Comparison of ENCODE assay signal across 10 cellular contexts in the genomic region with DNA sequence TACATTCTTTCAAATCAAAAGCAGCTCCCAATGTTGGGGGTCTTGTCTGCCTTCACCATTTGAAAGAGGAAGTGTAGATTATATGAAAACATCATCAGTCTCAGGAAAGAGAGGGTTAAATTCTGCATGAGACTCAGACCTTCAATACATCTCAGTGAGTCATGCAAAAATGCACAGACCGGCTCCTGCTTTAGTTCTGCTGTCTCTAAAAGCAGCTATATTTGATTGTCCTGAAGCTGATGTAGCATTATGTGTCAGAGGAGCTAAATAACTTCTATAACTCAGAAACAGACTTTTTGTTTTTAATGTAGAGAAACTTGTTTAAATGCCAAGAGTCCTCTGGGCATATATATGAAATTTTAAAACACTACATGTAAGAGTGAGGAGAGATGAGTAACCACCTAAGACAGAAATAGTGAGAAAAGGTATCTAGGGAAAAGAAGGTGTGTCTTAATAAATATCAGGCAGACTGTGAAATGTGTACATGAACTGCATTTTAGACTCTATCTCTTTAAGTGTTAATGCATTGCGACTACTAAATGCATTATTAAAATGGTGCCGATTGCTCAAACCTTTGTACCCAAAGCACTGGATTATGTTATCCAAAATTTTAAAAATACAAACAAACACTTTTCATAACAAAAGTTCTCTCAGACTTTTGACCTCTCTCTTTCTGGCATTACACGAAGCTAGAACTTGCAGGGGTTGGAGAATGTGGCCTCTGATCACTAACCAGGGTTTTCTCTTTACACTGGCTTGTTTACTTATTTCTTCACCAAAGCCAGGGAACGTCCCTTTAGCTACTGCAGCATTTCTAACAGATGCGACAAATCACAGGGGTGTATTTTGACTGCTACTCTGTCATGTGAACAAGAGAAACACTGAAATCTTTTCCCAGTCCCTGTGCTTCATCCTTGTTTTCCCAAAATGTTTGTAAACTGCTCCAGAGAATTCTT.
DNase-seq lines count a peak whose midpoint lies in the region; ATAC-seq and TF ChIP-seq lines count a peak whose summit lies in the region.
"Had no signal": no experiment of that assay in that cellular context is flagged by ENCODE, and none has a peak within 500 bp of the region (broad histone marks: within the 10 kb centered on the region; RNA-seq: fewer than 3 reads in every experiment).

No MANE protein-coding gene starts in this region.

- no peak for ATAC-seq in GM21515 (IDR thresholded peaks at IDR 0.05; ENCODE audit: unreplicated experiment)
- no peak for ATAC-seq in natural killer cell

- TF ChIP-seq POLR2A in Peyer's patch (IDR thresholded peaks at IDR 0.05), result no peak

- no peaks in the 10 kb centered on the region for H3K79me1 ChIP-seq in H9 (ENCODE audit: insufficient read depth, low read depth, low read length, poor library complexity, severe bottlenecking)

- no peaks in the 10 kb centered on the region for H3K27me3 ChIP-seq in H9 (ENCODE audit: insufficient read depth, low read length)
- H3K27me3 ChIP-seq in OCI-LY1 (ENCODE audit: insufficient read depth, low read length), result no peaks in the 10 kb centered on the region
- H3K27me3 ChIP-seq in osteoblast (ENCODE audit: insufficient read depth, low read length), result no peaks in the 10 kb centered on the region
- H3K27me3 ChIP-seq in Peyer's patch, result no peaks in the 10 kb centered on the region

- H3K9me3 ChIP-seq in H9 (ENCODE audit: control insufficient read depth, low read depth, low read length) (no peaks in the 10 kb centered on the region), OCI-LY1 (ENCODE audit: low read length) (no peaks in the 10 kb centered on the region), osteoblast (ENCODE audit: low read depth, low read length) (no peaks in the 10 kb centered on the region), Peyer's patch (no peaks in the 10 kb centered on the region)

- H3K27ac ChIP-seq in H9 (ENCODE audit: insufficient read length, low read depth, low read length) (peak overlapping the region; percentile 59), OCI-LY1 (ENCODE audit: low read depth, low read length, poor library complexity, severe bottlenecking) (peak overlapping the region; percentile 7), osteoblast (ENCODE audit: low read depth, low read length) (no peak overlapping the region), Peyer's patch (no peak overlapping the region)
- H3K27ac ChIP-seq: WERI-Rb-1 had no signal

- no peak overlapping the region for H3K23ac ChIP-seq in H9 (ENCODE audit: insufficient read length, low read depth, low read length)

- no peaks in the 10 kb centered on the region for H3F3A ChIP-seq in OCI-LY1 (ENCODE audit: insufficient read depth, low read length)

- H3K4me1 Mint-ChIP-seq in H9, result peaks cover 43 to 46% of the 10 kb centered on the region in 2 experiments
- peaks cover 0 to 5% of the 10 kb centered on the region in 2 donors for H3K4me1 Mint-ChIP-seq in natural killer cell

- no peak overlapping the region for H3K14ac ChIP-seq in H9 (ENCODE audit: insufficient read depth, low read length)

- no peak overlapping the region for H3K4ac ChIP-seq in H9 (ENCODE audit: low read depth, low read length)

- H4K20me1 ChIP-seq in H9 (ENCODE audit: control insufficient read depth, insufficient read depth, insufficient read length) (no peaks in the 10 kb centered on the region), OCI-LY1 (ENCODE audit: insufficient read depth, low read length) (no peaks in the 10 kb centered on the region), osteoblast (ENCODE audit: insufficient read depth, low read length) (no peaks in the 10 kb centered on the region)

- TF ChIP-seq CTCF in H9 (conservative IDR thresholded peaks at IDR 0.05), result no peak
- TF ChIP-seq CTCF in OCI-LY1 (IDR thresholded peaks at IDR 0.05; ENCODE audit: low read length), result no peak
- TF ChIP-seq CTCF in osteoblast (IDR thresholded peaks at IDR 0.05; ENCODE audit: extremely low read depth, low read depth, low read length), result no peak
- no peak for TF ChIP-seq CTCF in Peyer's patch (IDR thresholded peaks at IDR 0.05)
- TF ChIP-seq CTCF in natural killer cell (IDR thresholded peaks at IDR 0.05), result no peak

- no peak overlapping the region for H3K56ac ChIP-seq in H9 (ENCODE audit: insufficient read length, low read depth, low read length)

- peaks cover under 1 to 2% (median 1%) of the 10 kb centered on the region in 3 experiments; a peak in 4 of 7 replicates for H3K36me3 Mint-ChIP-seq in H9 (ENCODE audit: insufficient read depth in 1 of 3, low read depth in 3 of 3)
- no peaks in the 10 kb centered on the region for H3K36me3 Mint-ChIP-seq in natural killer cell

- no peak overlapping the region for H3K18ac ChIP-seq in H9 (ENCODE audit: insufficient read length, low read depth, low read length)

- H3K27ac Mint-ChIP-seq in H9 (peak overlapping the region; percentile 70 to 99 (median 81); a peak in 6 of 7 replicates), natural killer cell (no peak overlapping the region)

- intact Hi-C loops in natural killer cell (cut with micrococcal nuclease), result no loop called here

- no peak overlapping the region for H2BK120ac ChIP-seq in H9 (ENCODE audit: low read depth, low read length, poor library complexity, severe bottlenecking)

- H2BK12ac ChIP-seq in H9 (ENCODE audit: insufficient read length, low read depth, low read length), result no peak overlapping the region

- no peak overlapping the region for H3K4me3 ChIP-seq in OCI-LY1 (ENCODE audit: low read depth, low read length, poor library complexity, severe bottlenecking)
- H3K4me3 ChIP-seq in osteoblast (ENCODE audit: insufficient read depth, low read length), result no peak overlapping the region
- H3K4me3 ChIP-seq in Peyer's patch, result no peak overlapping the region

- no peaks in the 10 kb centered on the region for H3K9me2 ChIP-seq in OCI-LY1 (ENCODE audit: low read depth, low read length)

- no peak for DNase-seq in H9
- DNase-seq in fibroblast of gingiva (ENCODE audit: low read depth), result peak; percentile 56
- DNase-seq in osteoblast (ENCODE audit: insufficient read length, low spot score, missing footprints), result peak; percentile 92
- DNase-seq in Peyer's patch, result no peak
- no peak for DNase-seq in NCI-H2107 (lab: John Stamatoyannopoulos, UW)
- DNase-seq in natural killer cell, result no peak
- DNase-seq: NCI-H446, WERI-Rb-1 had no signal

- H3K36me3 ChIP-seq in OCI-LY1 (ENCODE audit: insufficient read depth, low read length) (peaks cover 15% of the 10 kb centered on the region; the same call in 1 of the 2 replicates), osteoblast (ENCODE audit: insufficient read depth, low read length) (no peaks in the 10 kb centered on the region), Peyer's patch (no peaks in the 10 kb centered on the region)
- H3K36me3 ChIP-seq: WERI-Rb-1 had no signal

- H2AFZ ChIP-seq in H9 (ENCODE audit: low read length) (no peak overlapping the region), OCI-LY1 (ENCODE audit: low read length) (no peak overlapping the region), osteoblast (ENCODE audit: low read length) (peak overlapping the region; percentile 13)

- H3K27me3 Mint-ChIP-seq in H9 (ENCODE audit: low read depth) (no peaks in the 10 kb centered on the region), natural killer cell (ENCODE audit: low read depth in 2 of 2) (no peaks in the 10 kb centered on the region)

- no peak overlapping the region for H2BK5ac ChIP-seq in H9 (ENCODE audit: insufficient read length, low read length)

- H4K5ac ChIP-seq in H9 (ENCODE audit: insufficient read length, low read depth, low read length), result no peak overlapping the region

- H2BK20ac ChIP-seq in H9 (ENCODE audit: low read depth, low read length, poor library complexity, severe bottlenecking), result no peak overlapping the region

- H3K9ac ChIP-seq in H9 (ENCODE audit: extremely low read depth, insufficient read length, low read length), result peak overlapping the region; percentile 22
- no peak overlapping the region for H3K9ac ChIP-seq in OCI-LY1 (ENCODE audit: low read length)

- H3K4me3 Mint-ChIP-seq in H9 (no peak overlapping the region), natural killer cell (no peak overlapping the region)

- H3K4me2 ChIP-seq in H9 (ENCODE audit: insufficient read depth, insufficient read length, low read length), result no peak overlapping the region
- H3K4me2 ChIP-seq in OCI-LY1 (ENCODE audit: low read length), result no peak overlapping the region
- peak overlapping the region; percentile 0 for H3K4me2 ChIP-seq in osteoblast (ENCODE audit: insufficient read depth, low read length)

- H2BK15ac ChIP-seq in H9 (ENCODE audit: low read depth, low read length), result no peak overlapping the region

- no CpG with 5 or more reads among the region's 6 CpGs for WGBS in H9 (ENCODE audit: extremely low coverage, insufficient read length, low lambda C conversion rate)

- H3T11ph ChIP-seq in H9 (ENCODE audit: low read length), result peak overlapping the region; percentile 17

- H3K23me2 ChIP-seq in H9 (ENCODE audit: insufficient read length, low read depth, low read length, poor library complexity, severe bottlenecking), result no peaks in the 10 kb centered on the region

- H3K79me2 ChIP-seq in H9 (ENCODE audit: insufficient read depth, low read length), result no peaks in the 10 kb centered on the region
- no peaks in the 10 kb centered on the region for H3K79me2 ChIP-seq in OCI-LY1 (ENCODE audit: insufficient read depth, low read length)
- no peaks in the 10 kb centered on the region for H3K79me2 ChIP-seq in osteoblast (ENCODE audit: insufficient read depth, low read length)

- H3K4me1 ChIP-seq in H9 (ENCODE audit: insufficient read depth, low read length) (peaks cover 14% of the 10 kb centered on the region), OCI-LY1 (ENCODE audit: insufficient read depth, low read length, severe bottlenecking) (peaks cover 27% of the 10 kb centered on the region), osteoblast (ENCODE audit: insufficient read depth, low read length) (peaks cover 11% of the 10 kb centered on the region), Peyer's patch (no peaks in the 10 kb centered on the region)

- no peak overlapping the region for H2AK5ac ChIP-seq in H9 (ENCODE audit: insufficient read length, low read length)

- no peak overlapping the region for H4K91ac ChIP-seq in H9 (ENCODE audit: insufficient read length, low read depth, low read length)

- H3K9me3 Mint-ChIP-seq in H9, result peaks cover under 1 to 1% of the 10 kb centered on the region in 2 experiments; a peak in 3 of 5 replicates
- no peaks in the 10 kb centered on the region for H3K9me3 Mint-ChIP-seq in natural killer cell

- H4K8ac ChIP-seq in H9 (replicated peaks; ENCODE audit: insufficient read length, low read depth, low read length), result no peak overlapping the region

Comparison
In these comparisons a context has a peak if more than half of its experiments do, and no peak if none do; other contexts are left out.
1. DNase-seq: peak in fibroblast of gingiva (single experiment) and osteoblast (single experiment); none in H9 (single experiment), Peyer's patch (0 of 3), NCI-H2107 (single experiment) and natural killer cell (single experiment).
2. H3K27ac ChIP-seq: peak in H9 (single experiment) and OCI-LY1 (single experiment); none in osteoblast (single experiment) and Peyer's patch (0 of 4).
3. H3K27ac Mint-ChIP-seq: peak in H9 (3 of 3); none in natural killer cell (0 of 2).